8 cellular contexts compared by ENCODE assay signal in genomic region chr12:109880938-109881337, GRCh38. TPM values are rescaled to one million over a fixed set of nuclear protein-coding genes. Genes with fewer than 3 reads are reported as not detected.
DNase-seq lines count a peak whose midpoint lies in the region; ATAC-seq and TF ChIP-seq lines count a peak whose summit lies in the region.

No MANE protein-coding gene starts in this region.

- H3K4me3 Mint-ChIP-seq in T-helper 1 cell treated with Interleukin-12 subunit alpha and Interleukin-12 subunit beta and Interleukin-4 antibody, amounts not matched to agents 30 μg/mL and 1 μg/mL, for 36 hours: peak overlapping the region; percentile 79
- H3K4me3 Mint-ChIP-seq in immature natural killer cell: peak overlapping the region; percentile 82 to 95 (median 87)

- H3K9me3 Mint-ChIP-seq in T-helper 1 cell treated with Interleukin-12 subunit alpha and Interleukin-12 subunit beta and Interleukin-4 antibody, amounts not matched to agents 30 μg/mL and 1 μg/mL, for 36 hours: no peaks in the 10 kb centered on the region
- H3K9me3 Mint-ChIP-seq in activated naive CD4-positive, alpha-beta T cell treated with anti-CD3 and anti-CD28 coated beads, Interleukin-2, amount 50 U/mL, for 72 hours: no peaks in the 10 kb centered on the region
- peaks cover 0 to 2% (median 0%) of the 10 kb centered on the region in 6 donors for H3K9me3 Mint-ChIP-seq in immature natural killer cell

- ATAC-seq in activated naive CD4-positive, alpha-beta T cell treated with anti-CD3 and anti-CD28 coated beads, Interleukin-2, amount 50 U/mL, for 72 hours: no peak
- ATAC-seq in HG03097 (IDR thresholded peaks at IDR 0.05; ENCODE audit: low FRiP score, unreplicated experiment): no peak

- peak overlapping the region; percentile 90 for H3K27ac ChIP-seq in suprapubic skin

- no peaks in the 10 kb centered on the region for H3K9me3 ChIP-seq in suprapubic skin

- H3K27me3 ChIP-seq in suprapubic skin: no peaks in the 10 kb centered on the region

- peaks cover 12% of the 10 kb centered on the region for H3K27me3 Mint-ChIP-seq in T-helper 1 cell treated with Interleukin-12 subunit alpha and Interleukin-12 subunit beta and Interleukin-4 antibody, amounts not matched to agents 30 μg/mL and 1 μg/mL, for 36 hours (ENCODE audit: low read depth)
- H3K27me3 Mint-ChIP-seq in immature natural killer cell (ENCODE audit: low read depth in 3 of 3): peaks cover 0 to 20% (median 6%) of the 10 kb centered on the region in 3 donors

- peak overlapping the region; percentile 91 for H3K4me3 ChIP-seq in suprapubic skin

- no peak for TF ChIP-seq POLR2A in suprapubic skin (IDR thresholded peaks at IDR 0.05)

- DNase-seq in T-helper 1 cell (no peak), immature natural killer cell (no peak), suprapubic skin (ENCODE audit: low spot score in 2 of 2) (no peak), cortex of kidney (lab: John Stamatoyannopoulos, UW) (no peak), AG08396 (ENCODE audit: low spot score) (no peak)
- no peak for DNase-seq in activated naive CD4-positive, alpha-beta T cell treated with anti-CD3 and anti-CD28 coated beads, Interleukin-2, amount 50 U/mL, for 72 hours (ENCODE audit: low spot score in 2 of 2)

- H3K36me3 ChIP-seq in suprapubic skin: no peaks in the 10 kb centered on the region

- H3K4me1 Mint-ChIP-seq in T-helper 1 cell treated with Interleukin-12 subunit alpha and Interleukin-12 subunit beta and Interleukin-4 antibody, amounts not matched to agents 30 μg/mL and 1 μg/mL, for 36 hours (ENCODE audit: low read depth): peaks cover 34% of the 10 kb centered on the region
- peaks cover 49 to 50% of the 10 kb centered on the region in 2 donors for H3K4me1 Mint-ChIP-seq in immature natural killer cell

- no peak for TF ChIP-seq EP300 in suprapubic skin (IDR thresholded peaks at IDR 0.05)

- WGBS in suprapubic skin: 11% methylated on average over 9 of the region's 9 CpGs

- peak overlapping the region; percentile 39 for H3K27ac Mint-ChIP-seq in T-helper 1 cell treated with Interleukin-12 subunit alpha and Interleukin-12 subunit beta and Interleukin-4 antibody, amounts not matched to agents 30 μg/mL and 1 μg/mL, for 36 hours
- peak overlapping the region; percentile 78 to 93 for H3K27ac Mint-ChIP-seq in activated naive CD4-positive, alpha-beta T cell treated with anti-CD3 and anti-CD28 coated beads, Interleukin-2, amount 50 U/mL, for 72 hours
- H3K27ac Mint-ChIP-seq in immature natural killer cell: peak overlapping the region; percentile 82 to 98 (median 94)

- no peak for TF ChIP-seq CTCF in suprapubic skin (IDR thresholded peaks at IDR 0.05)

- H3K36me3 Mint-ChIP-seq in T-helper 1 cell treated with Interleukin-12 subunit alpha and Interleukin-12 subunit beta and Interleukin-4 antibody, amounts not matched to agents 30 μg/mL and 1 μg/mL, for 36 hours (ENCODE audit: low read depth): no peaks in the 10 kb centered on the region
- no peaks in the 10 kb centered on the region for H3K36me3 Mint-ChIP-seq in activated naive CD4-positive, alpha-beta T cell treated with anti-CD3 and anti-CD28 coated beads, Interleukin-2, amount 50 U/mL, for 72 hours
- no peaks in the 10 kb centered on the region for H3K36me3 Mint-ChIP-seq in immature natural killer cell

- peaks cover 51% of the 10 kb centered on the region for H3K4me1 ChIP-seq in suprapubic skin

RNA-seq across cellular contexts. Expression of gene GLTP, which starts 0.6 kb away (rescaled TPM):
- total RNA-seq in activated naive CD4-positive, alpha-beta T cell treated with anti-CD3 and anti-CD28 coated beads, Interleukin-2, amount 50 U/mL, for 72 hours: 10 to 100 TPM; 22.2 to 24.9 TPM
- 10 to 100 TPM; 64.8 to 95.1 (median 71.9) TPM for polyA plus RNA-seq in immature natural killer cell
- 100 to 1,000 TPM; 207 to 654 (median 526) TPM for total RNA-seq in suprapubic skin

RNA-seq across cellular contexts. Expression of gene TCHP, which starts 19.1 kb away (rescaled TPM):
- total RNA-seq in activated naive CD4-positive, alpha-beta T cell treated with anti-CD3 and anti-CD28 coated beads, Interleukin-2, amount 50 U/mL, for 72 hours: 10 to 100 TPM; 14.9 to 18.3 TPM
- polyA plus RNA-seq in immature natural killer cell: 10 to 100 TPM in 1 of 3 donors, 1 to 10 TPM in 2; 2.9 to 22.8 (median 9.1) TPM
- 10 to 100 TPM; 22.6 to 96.4 (median 36.6) TPM for total RNA-seq in suprapubic skin

RNA-seq across cellular contexts. Expression of gene TRPV4, which starts 47.7 kb away (rescaled TPM):
- not detected for total RNA-seq in activated naive CD4-positive, alpha-beta T cell treated with anti-CD3 and anti-CD28 coated beads, Interleukin-2, amount 50 U/mL, for 72 hours
- not detected for polyA plus RNA-seq in immature natural killer cell
- 10 to 100 TPM in 1 of 4 donors, 1 to 10 TPM in 3; 4.0 to 11.9 (median 5.4) TPM for total RNA-seq in suprapubic skin

Comparison
In these comparisons a context has a peak if more than half of its experiments do, and no peak if none do; other contexts are left out.
1. H3K27ac Mint-ChIP-seq: peak in every context shown above with its lines; median percentile 94 in immature natural killer cell; 86 in activated naive CD4-positive, alpha-beta T cell treated with anti-CD3 and anti-CD28 coated beads, Interleukin-2, amount 50 U/mL, for 72 hours; 39 in T-helper 1 cell treated with Interleukin-12 subunit alpha and Interleukin-12 subunit beta and Interleukin-4 antibody, amounts not matched to agents 30 μg/mL and 1 μg/mL, for 36 hours.
2. RNA of gene GLTP, which starts 0.6 kb away (total RNA-seq): 207 to 654 TPM in suprapubic skin; 22.2 to 24.9 TPM in activated naive CD4-positive, alpha-beta T cell treated with anti-CD3 and anti-CD28 coated beads, Interleukin-2, amount 50 U/mL, for 72 hours; every median in the first group is over 4 times any median in the second.
3. RNA of gene TRPV4, which starts 47.7 kb away (total RNA-seq): 4.0 to 11.9 TPM in suprapubic skin; not detected in activated naive CD4-positive, alpha-beta T cell treated with anti-CD3 and anti-CD28 coated beads, Interleukin-2, amount 50 U/mL, for 72 hours; every median in the first group is over 4 times any median in the second.